8 cellular contexts compared by ENCODE assay signal in genomic region chr12:14955876-14956811, GRCh38. TPM values are rescaled to one million over a fixed set of nuclear protein-coding genes. Genes with fewer than 3 reads are reported as not detected.
A peak's percentile ranks its signal among the peaks of the same experiment; 100 is the strongest.
DNase-seq lines count a peak whose midpoint lies in the region; ATAC-seq and TF ChIP-seq lines count a peak whose summit lies in the region.

No MANE protein-coding gene starts in this region.

- no peaks in the 10 kb centered on the region for H4K20me1 ChIP-seq in GM23338 (replicated peaks; ENCODE audit: insufficient read depth)

- TF ChIP-seq POLR2A in erythroblast (IDR thresholded peaks at IDR 0.05; ENCODE audit: low read length), result no peak

- DNase-seq in GM23338 (ENCODE audit: low spot score) (no peak), NOMO-1 treated with dmso at 0.1 percent for 144 hours (lab: John Stamatoyannopoulos, UW; ENCODE audit: unreplicated experiment) (peak; percentile 86), erythroblast (lab: John Stamatoyannopoulos, UW) (peak; percentile 21 to 34), DMS 273 (lab: John Stamatoyannopoulos, UW; ENCODE audit: unreplicated experiment) (no peak), NCI-H128 (lab: John Stamatoyannopoulos, UW; ENCODE audit: unreplicated experiment) (no peak), islet precursor cell (no peak), pons (ENCODE audit: low spot score) (no peak)

- H3K4me3 ChIP-seq in GM23338, result no peak overlapping the region

- H3K79me2 ChIP-seq in GM23338 (replicated peaks; ENCODE audit: insufficient read depth), result no peaks in the 10 kb centered on the region

- H3K4me1 Mint-ChIP-seq in GM23338, result peaks cover 13% of the 10 kb centered on the region

- H3K9me3 Mint-ChIP-seq in GM23338, result no peaks in the 10 kb centered on the region

- no peak overlapping the region for H3K4me2 ChIP-seq in GM23338

- no peaks in the 10 kb centered on the region for H3K27me3 Mint-ChIP-seq in GM23338 (ENCODE audit: insufficient read depth, low read depth, poor library complexity)

- H3K27me3 ChIP-seq in GM23338 (ENCODE audit: insufficient read depth), result no peaks in the 10 kb centered on the region

- no peak overlapping the region for H3K27ac Mint-ChIP-seq in GM23338

- no peaks in the 10 kb centered on the region for H3F3A ChIP-seq in GM23338 (replicated peaks; ENCODE audit: low read depth)

- TF ChIP-seq CTCF in GM23338 (conservative IDR thresholded peaks at IDR 0.05; ENCODE audit: low read depth in 2 of 2), result no peak

- no peaks in the 10 kb centered on the region for H3K4me1 ChIP-seq in GM23338 (ENCODE audit: insufficient read depth)

- H3K36me3 ChIP-seq in GM23338 (ENCODE audit: insufficient read depth), result no peaks in the 10 kb centered on the region

- no peak overlapping the region for H3K4me3 Mint-ChIP-seq in GM23338

- H3K27ac ChIP-seq in GM23338 (ENCODE audit: low read depth), result no peak overlapping the region

- ATAC-seq in GM18508 (IDR thresholded peaks at IDR 0.05; ENCODE audit: insufficient read depth, unreplicated experiment) (peak; percentile 32), GM23338 (no peak)

- H3K9me2 ChIP-seq in GM23338 (ENCODE audit: insufficient read depth), result no peaks in the 10 kb centered on the region

- no peaks in the 10 kb centered on the region for H3K36me3 Mint-ChIP-seq in GM23338 (ENCODE audit: low read depth)

- peak overlapping the region; percentile 92; the same call in 1 of the 2 replicates for H2AFZ ChIP-seq in GM23338

TF ChIP-seq in GM23338, 12 proteins besides CTCF, POLR2A, EP300 and RAD21:
- TF ChIP-seq ZNF331 (CRISPR knock-in tag; IDR thresholded peaks at IDR 0.05; ENCODE audit: low read depth), result no peak
- TF ChIP-seq CREB1 (CRISPR knock-in tag; IDR thresholded peaks at IDR 0.05; ENCODE audit: low read depth), result no peak
- TF ChIP-seq REST (IDR thresholded peaks at IDR 0.05; ENCODE audit: unreplicated experiment), result no peak
- no peak for TF ChIP-seq ZNF462 (CRISPR knock-in tag; IDR thresholded peaks at IDR 0.05)
- no peak for TF ChIP-seq STAT1 (IDR thresholded peaks at IDR 0.05; ENCODE audit: unreplicated experiment)
- no peak for TF ChIP-seq JUNB (IDR thresholded peaks at IDR 0.05; ENCODE audit: unreplicated experiment)
- no peak for TF ChIP-seq NANOG (IDR thresholded peaks at IDR 0.05; ENCODE audit: borderline replicate concordance)
- no peak for TF ChIP-seq ETS1 (IDR thresholded peaks at IDR 0.05)
- no peak for TF ChIP-seq ZNF114 (CRISPR knock-in tag; IDR thresholded peaks at IDR 0.05)
- no peak for TF ChIP-seq EZH2 (IDR thresholded peaks at IDR 0.05; ENCODE audit: low read depth, unreplicated experiment)
- no peak for TF ChIP-seq POLR2AphosphoS5 (IDR thresholded peaks at IDR 0.05; ENCODE audit: low read depth)
- no peak for TF ChIP-seq EZH2phosphoT487 (IDR thresholded peaks at IDR 0.05; ENCODE audit: unreplicated experiment)

RNA-seq across cellular contexts. Expression of gene ARHGDIB, which starts 5.3 kb away (rescaled TPM):
- total RNA-seq in GM23338 (2014; rRNA removed; shearing (Covaris generic)), result not detected in 2 replicates
- polyA plus RNA-seq in GM23338 (2016; fragmentation: Nextera tagmentation; extraction: Ambion mirVana), result 0.89 and 1.8 TPM in 2 replicates

RNA-seq across cellular contexts. Expression of gene PDE6H, which starts 16.7 kb away (rescaled TPM):
- total RNA-seq in GM23338 (2014; rRNA removed; shearing (Covaris generic)), result not detected in 2 replicates
- not detected in 2 replicates for polyA plus RNA-seq in GM23338 (2016; fragmentation: Nextera tagmentation; extraction: Ambion mirVana)

RNA-seq across cellular contexts. Expression of gene ERP27, which starts 17.8 kb away (rescaled TPM):
- not detected in 2 replicates for total RNA-seq in GM23338 (2014; rRNA removed; shearing (Covaris generic))
- not detected in 2 replicates for polyA plus RNA-seq in GM23338 (2016; fragmentation: Nextera tagmentation; extraction: Ambion mirVana)

Comparison
In these comparisons a context has a peak if more than half of its experiments do, and no peak if none do; other contexts are left out.
1. DNase-seq: peak in NOMO-1 treated with dmso at 0.1 percent for 144 hours (single experiment) and erythroblast (2 of 2); none in GM23338 (single experiment), DMS 273 (single experiment), NCI-H128 (single experiment), islet precursor cell (single experiment) and pons (single experiment).